13 cellular contexts compared by ENCODE assay signal in the genomic region with DNA sequence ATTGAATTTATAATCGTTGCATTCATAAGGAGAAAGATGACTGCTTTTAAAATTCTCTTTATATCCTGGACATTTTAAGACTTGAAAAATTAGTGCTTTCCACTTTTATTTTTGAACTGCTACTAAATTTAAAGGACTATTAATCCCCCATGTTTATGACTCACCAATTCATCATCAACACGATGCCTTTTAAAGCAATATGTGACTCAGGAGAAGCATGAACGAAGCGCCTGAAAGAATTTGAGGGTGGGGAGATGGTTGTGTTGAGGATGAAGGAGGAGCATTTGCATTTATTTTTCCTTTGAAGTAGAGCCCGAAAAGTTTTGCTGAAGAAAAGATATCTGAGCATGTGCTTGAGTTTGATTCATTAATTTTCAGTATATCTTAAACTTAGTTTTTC.
DNase-seq lines count a peak whose midpoint lies in the region; ATAC-seq and TF ChIP-seq lines count a peak whose summit lies in the region.
"Had no signal": no experiment of that assay in that cellular context is flagged by ENCODE, and none has a peak within 500 bp of the region (broad histone marks: within the 10 kb centered on the region; RNA-seq: fewer than 3 reads in every experiment).

No MANE protein-coding gene starts in this region.

- POLR2A ChIA-PET in GM10248 (lab: Yijun Ruan, JAX) = no interaction called here

- no peaks in the 10 kb centered on the region for H3K79me2 ChIP-seq in fibroblast of lung (ENCODE audit: control insufficient read depth, insufficient read depth, low read length)

- ATAC-seq in RWPE2 (ENCODE audit: low read depth) = peak; percentile 98
- no peak for ATAC-seq in mucosa of descending colon
- no peak for ATAC-seq in GM18867 (IDR thresholded peaks at IDR 0.05; ENCODE audit: unreplicated experiment)
- ATAC-seq: CD8-positive, alpha-beta T cell had no signal

- no peak overlapping the region for H3K4me3 ChIP-seq in RWPE2 (ENCODE audit: severe bottlenecking)
- no peak overlapping the region for H3K4me3 ChIP-seq in fibroblast of lung (replicated peaks in 1 of 4; ENCODE audit: control extremely low read depth in 1 of 4, insufficient read depth in 1 of 4, low read depth in 3 of 4, low read length in 4 of 4)
- no peak overlapping the region for H3K4me3 ChIP-seq in mucosa of descending colon

- peak overlapping the region; percentile 39 for H2AFZ ChIP-seq in fibroblast of lung (ENCODE audit: low read length)

- H3K9me3 ChIP-seq in RWPE2 (ENCODE audit: severe bottlenecking) = no peaks in the 10 kb centered on the region
- H3K9me3 ChIP-seq in fibroblast of lung (ENCODE audit: control insufficient read depth, insufficient read depth, low read depth, low read length) = no peaks in the 10 kb centered on the region
- H3K9me3 ChIP-seq in mucosa of descending colon = no peaks in the 10 kb centered on the region

- intact Hi-C loops in mucosa of descending colon (cut with DNase I, micrococcal nuclease) = no loop called here

- H3K27ac ChIP-seq in RWPE2 (ENCODE audit: poor library complexity, severe bottlenecking) (peak overlapping the region; percentile 57), fibroblast of lung (ENCODE audit: insufficient read depth, low read length) (no peak overlapping the region)

- H4K20me1 ChIP-seq in fibroblast of lung (ENCODE audit: control insufficient read depth, extremely low read depth, insufficient read depth, low read length) = no peaks in the 10 kb centered on the region

- no peak overlapping the region for H3K9ac ChIP-seq in fibroblast of lung (ENCODE audit: insufficient read depth, low read length)

- peaks cover 14% of the 10 kb centered on the region for H3K4me1 ChIP-seq in RWPE2 (ENCODE audit: insufficient read depth, poor library complexity, severe bottlenecking)
- peaks cover 2% of the 10 kb centered on the region for H3K4me1 ChIP-seq in fibroblast of lung (ENCODE audit: control insufficient read depth, extremely low read depth, insufficient read depth, low read length)
- H3K4me1 ChIP-seq in mucosa of descending colon (ENCODE audit: low read depth) = no peaks in the 10 kb centered on the region

- DNase-seq in ELR (ENCODE audit: low read depth) (peak; percentile 82), RWPE2 (ENCODE audit: low spot score) (no peak), fibroblast of lung (ENCODE audit: low read depth in 2 of 2) (peak; percentile 74 to 87), renal cortical epithelial cell (ENCODE audit: low read depth) (peak; percentile 91), NCI-H510A (lab: John Stamatoyannopoulos, UW) (no peak), GM10248 (ENCODE audit: extremely low spot score) (no peak), mucosa of descending colon (no peak)
- DNase-seq: CD8-positive, alpha-beta T cell; NCI-H2171; stimulated activated CD4-positive, alpha-beta T cell treated with anti-CD3 and anti-CD28 coated beads, Interleukin-2, amount 100 ng/mL, for 48 hours; stimulated activated naive CD4-positive, alpha-beta T cell treated with Interleukin-2 at 50 U/mL for 16 hours; SW 1271 had no signal

- TF ChIP-seq CTCF in RWPE2 (IDR thresholded peaks at IDR 0.05; ENCODE audit: poor library complexity, severe bottlenecking) (no peak), fibroblast of lung (conservative IDR thresholded peaks at IDR 0.05 in 1 of 2, IDR thresholded peaks at IDR 0.05 in 1 of 2; ENCODE audit: low read depth in 1 of 2, low read length in 2 of 2) (no peak), GM10248 (IDR thresholded peaks at IDR 0.05; ENCODE audit: control extremely low read depth, extremely low read depth, low read depth, missing control alignments) (no peak), mucosa of descending colon (IDR thresholded peaks at IDR 0.05) (no peak)

- H3K36me3 ChIP-seq in RWPE2 (ENCODE audit: low read depth) = no peaks in the 10 kb centered on the region
- no peaks in the 10 kb centered on the region for H3K36me3 ChIP-seq in fibroblast of lung (ENCODE audit: control insufficient read depth, insufficient read depth, low read length)
- H3K36me3 ChIP-seq in mucosa of descending colon (ENCODE audit: low read depth) = no peaks in the 10 kb centered on the region

- CTCF ChIA-PET in GM10248 (lab: Yijun Ruan, JAX) = interaction anchor here (2.0 kb wide), 1 partner anchor 10 kb away, joined by 5 read pairs; no protein-coding TSS in a partner anchor

- H3K4me2 ChIP-seq in fibroblast of lung (ENCODE audit: extremely low read depth, insufficient read depth, low read length) = peak overlapping the region; percentile 32

- H3K27me3 ChIP-seq in RWPE2 (ENCODE audit: insufficient read depth, poor library complexity, severe bottlenecking) = no peaks in the 10 kb centered on the region
- no peaks in the 10 kb centered on the region for H3K27me3 ChIP-seq in fibroblast of lung (ENCODE audit: control insufficient read depth, insufficient read depth, low read length)

Comparison
In these comparisons a context has a peak if more than half of its experiments do, and no peak if none do; other contexts are left out.
1. DNase-seq: peak in ELR (single experiment), fibroblast of lung (2 of 2) and renal cortical epithelial cell (single experiment); none in RWPE2 (single experiment), NCI-H510A (single experiment), GM10248 (single experiment) and mucosa of descending colon (0 of 3).